Comparison of ENCODE assay signal across 8 cellular contexts in genomic region chr16:48556913-48557351, GRCh38. TPM values are rescaled to one million over a fixed set of nuclear protein-coding genes. Genes with fewer than 3 reads are reported as not detected.
DNase-seq lines count a peak whose midpoint lies in the region; ATAC-seq and TF ChIP-seq lines count a peak whose summit lies in the region.

No MANE protein-coding gene starts in this region.

- peaks cover 92% of the 10 kb centered on the region for H3K79me2 ChIP-seq in GM23338 (replicated peaks; ENCODE audit: insufficient read depth)

- no peaks in the 10 kb centered on the region for H3K27me3 Mint-ChIP-seq in GM23338 (ENCODE audit: insufficient read depth, low read depth, poor library complexity)

- no peaks in the 10 kb centered on the region for H3K9me3 Mint-ChIP-seq in GM23338

- TF ChIP-seq CTCF in GM23338 (conservative IDR thresholded peaks at IDR 0.05; ENCODE audit: low read depth in 2 of 2) (no peak), Panc1 (IDR thresholded peaks at IDR 0.05) (no peak), fibroblast of mammary gland (conservative IDR thresholded peaks at IDR 0.05; ENCODE audit: control insufficient read depth, insufficient read depth, low read depth, low read length) (no peak), A673 (conservative IDR thresholded peaks at IDR 0.05; ENCODE audit: low read depth, low read length) (no peak)

- peaks cover 21% of the 10 kb centered on the region for H4K20me1 ChIP-seq in GM23338 (replicated peaks; ENCODE audit: insufficient read depth)

- H3K36me3 ChIP-seq in GM23338 (ENCODE audit: insufficient read depth) (0 out of 2 replicates have a peak, but pooled peaks cover under 1% of the 10 kb centered on the region), Panc1 (ENCODE audit: control insufficient read depth, insufficient read depth, low read length) (peaks cover 2% of the 10 kb centered on the region; the same call in 1 of the 2 replicates), H7 (replicated peaks; ENCODE audit: control insufficient read depth, insufficient read depth, low read length) (peaks cover 9% of the 10 kb centered on the region), A673 (ENCODE audit: insufficient read depth, low read length, poor library complexity, severe bottlenecking) (peaks cover 14% of the 10 kb centered on the region)

- no peak overlapping the region for H2AFZ ChIP-seq in GM23338

- intact Hi-C loops in Panc1 (cut with micrococcal nuclease; ENCODE audit: unreplicated experiment), result no loop called here
- intact Hi-C loops in A673 (cut with micrococcal nuclease; ENCODE audit: unreplicated experiment), result no loop called here

- H3K36me3 Mint-ChIP-seq in GM23338 (ENCODE audit: low read depth), result peaks cover 35% of the 10 kb centered on the region

- H3K4me2 ChIP-seq in GM23338, result no peak overlapping the region

- H3K9me3 ChIP-seq in Panc1 (ENCODE audit: control insufficient read depth, insufficient read depth, low read depth, low read length), result no peaks in the 10 kb centered on the region
- no peaks in the 10 kb centered on the region for H3K9me3 ChIP-seq in A673 (ENCODE audit: low read depth, low read length, poor library complexity, severe bottlenecking)

- no peak overlapping the region for H3K27ac ChIP-seq in GM23338 (ENCODE audit: low read depth)
- H3K27ac ChIP-seq in Panc1 (ENCODE audit: low read length), result no peak overlapping the region
- H3K27ac ChIP-seq in A673 (ENCODE audit: low read depth, low read length, poor library complexity, severe bottlenecking), result no peak overlapping the region

- peaks cover 25% of the 10 kb centered on the region for H3K4me1 Mint-ChIP-seq in GM23338

- H3K4me3 Mint-ChIP-seq in GM23338, result no peak overlapping the region

- CTCF ChIA-PET in Panc1 (lab: Charles Lee) (interaction anchor here (1.4 kb wide), 1 partner anchor 66 kb away, joined by 3 read pairs; no protein-coding TSS in a partner anchor), A673 (lab: Charles Lee) (no interaction called here)

- H3F3A ChIP-seq in GM23338 (replicated peaks; ENCODE audit: low read depth), result no peaks in the 10 kb centered on the region

- no peak overlapping the region; the same call in 1 of the 2 replicates for H3K27ac Mint-ChIP-seq in GM23338

- H3K27me3 ChIP-seq in GM23338 (ENCODE audit: insufficient read depth), result no peaks in the 10 kb centered on the region
- H3K27me3 ChIP-seq in Panc1 (ENCODE audit: control insufficient read depth, insufficient read depth, low read length), result no peaks in the 10 kb centered on the region
- H3K27me3 ChIP-seq in H7 (ENCODE audit: control insufficient read depth, insufficient read depth, low read length), result no peaks in the 10 kb centered on the region
- no peaks in the 10 kb centered on the region for H3K27me3 ChIP-seq in A673 (replicated peaks; ENCODE audit: insufficient read depth, low read depth, low read length, poor library complexity)

- POLR2A ChIA-PET in Panc1 (lab: Charles Lee), result no interaction called here
- POLR2A ChIA-PET in A673 (lab: Charles Lee; ENCODE audit: low non-redundant PET), result no interaction called here

- H3K9me2 ChIP-seq in GM23338 (ENCODE audit: insufficient read depth), result no peaks in the 10 kb centered on the region

- ATAC-seq in GM18499 (IDR thresholded peaks at IDR 0.05; ENCODE audit: insufficient read depth, unreplicated experiment) (peak; percentile 76), GM23338 (peak; percentile 32; the same call in 1 of the 3 replicates), Panc1 (no peak)

- H3K4me3 ChIP-seq in GM23338 (no peak overlapping the region), Panc1 (ENCODE audit: low read depth in 2 of 2, low read length in 2 of 2) (no peak overlapping the region), fibroblast of mammary gland (ENCODE audit: control insufficient read depth, low read depth, low read length) (no peak overlapping the region), H7 (ENCODE audit: insufficient read depth, low read depth, low read length) (no peak overlapping the region), A673 (ENCODE audit: low read depth, low read length, poor library complexity, severe bottlenecking) (no peak overlapping the region)

- peaks cover 16% of the 10 kb centered on the region for H3K4me1 ChIP-seq in GM23338 (ENCODE audit: insufficient read depth)
- H3K4me1 ChIP-seq in Panc1 (ENCODE audit: control insufficient read depth, insufficient read depth, low read length), result 0 out of 2 replicates have a peak, but pooled peaks cover 2% of the 10 kb centered on the region
- H3K4me1 ChIP-seq in A673 (ENCODE audit: insufficient read depth, low read length, poor library complexity, severe bottlenecking), result peaks cover 4% of the 10 kb centered on the region

- in situ Hi-C loops in Panc1 (cut with HindIII; ENCODE audit: low pct_unique_long_range_greater_than_20kb, low sequenced_read_pairs), result no loop called here

- no TSS peak for BruUV-seq in Panc1 (replicated peaks; lab: Mats Ljungman, UMichigan)
- BruUV-seq in A673 (replicated peaks; lab: Mats Ljungman, UMichigan), result no TSS peak

- no peak for DNase-seq in GM23338 (ENCODE audit: low spot score)
- peak; percentile 45 for DNase-seq in Panc1 (ENCODE audit: low read depth, low spot score)
- DNase-seq in fibroblast of mammary gland (ENCODE audit: low read depth), result peak; percentile 88
- DNase-seq in dermis blood vessel endothelial cell, result no peak
- no peak for DNase-seq in H7
- DNase-seq in T-helper 9 cell, result no peak
- DNase-seq in A673 (ENCODE audit: low spot score), result no peak

TF ChIP-seq in GM23338, 12 proteins besides CTCF, POLR2A, EP300 and RAD21 (continues in another document):
- no peak for TF ChIP-seq ZNF462 (CRISPR knock-in tag; IDR thresholded peaks at IDR 0.05)
- TF ChIP-seq ZNF331 (CRISPR knock-in tag; IDR thresholded peaks at IDR 0.05; ENCODE audit: low read depth), result no peak
- no peak for TF ChIP-seq NANOG (IDR thresholded peaks at IDR 0.05; ENCODE audit: borderline replicate concordance)
- TF ChIP-seq JUNB (IDR thresholded peaks at IDR 0.05; ENCODE audit: unreplicated experiment), result no peak

RNA-seq across cellular contexts. Expression of gene N4BP1, which starts 53.0 kb away (rescaled TPM):
- 25.7 and 27.3 TPM in 2 replicates for total RNA-seq in GM23338 (2014; rRNA removed; shearing (Covaris generic))
- 14.6 and 16.4 TPM in 2 replicates for polyA plus RNA-seq in GM23338 (2016; fragmentation: Nextera tagmentation; extraction: Ambion mirVana)
- total RNA-seq in Panc1 (2021; ENCODE audit: unreplicated experiment) (17.0 TPM), dermis blood vessel endothelial cell (30.4 and 30.8 TPM in 2 replicates), A673 (2021) (26.5 and 27.2 TPM in 2 replicates)
- polyA plus RNA-seq in Panc1 (2012; ENCODE audit: insufficient read length), result 10.7 TPM
- total RNA-seq in H7 (2014; rRNA removed; shearing (Covaris generic)), result 18.8 and 25.8 TPM in 2 replicates

Comparison
In these comparisons a context has a peak if more than half of its experiments do, and no peak if none do; other contexts are left out.
1. DNase-seq: peak in Panc1 (single experiment) and fibroblast of mammary gland (single experiment); none in GM23338 (single experiment), dermis blood vessel endothelial cell (single experiment), H7 (single experiment), T-helper 9 cell (single experiment) and A673 (single experiment).